In genomic region chr19:952680-953500, GRCh38 we compare ENCODE assay signal across 1 cellular context.
TF ChIP-seq lines count a peak whose summit lies in the region.

No MANE protein-coding gene starts in this region.

TF ChIP-seq in HEK293, 187 proteins besides CTCF, POLR2A, EP300 and RAD21 (continued from another document):
- no peak for TF ChIP-seq ZNF280D (tag by site-specific recombination; IDR thresholded peaks at IDR 0.05)
- no peak for TF ChIP-seq ZNF610 (tag by site-specific recombination; IDR thresholded peaks at IDR 0.05; ENCODE audit: borderline replicate concordance)
- TF ChIP-seq ZNF280C (tag by site-specific recombination; IDR thresholded peaks at IDR 0.05), result no peak
- TF ChIP-seq ZBTB20 (tag by site-specific recombination; IDR thresholded peaks at IDR 0.05), result no peak
- TF ChIP-seq ZNF155 (tag by site-specific recombination; IDR thresholded peaks at IDR 0.05), result no peak
- no peak for TF ChIP-seq ZBTB21 (tag by site-specific recombination; IDR thresholded peaks at IDR 0.05)
- TF ChIP-seq ZNF350 (tag by site-specific recombination; IDR thresholded peaks at IDR 0.05), result no peak
- no peak for TF ChIP-seq ZNF791 (tag by site-specific recombination; IDR thresholded peaks at IDR 0.05)
- no peak for TF ChIP-seq ZNF146 (tag by site-specific recombination; IDR thresholded peaks at IDR 0.05)
- no peak for TF ChIP-seq ZNF670 (tag by site-specific recombination; IDR thresholded peaks at IDR 0.05; ENCODE audit: low read depth)
- TF ChIP-seq PRDM2 (tag by site-specific recombination; IDR thresholded peaks at IDR 0.05; ENCODE audit: borderline replicate concordance), result no peak
- no peak for TF ChIP-seq ZNF473 (tag by site-specific recombination; IDR thresholded peaks at IDR 0.05)
- TF ChIP-seq ZNF623 (tag by site-specific recombination; IDR thresholded peaks at IDR 0.05), result no peak
- TF ChIP-seq ZEB2 (tag by site-specific recombination; IDR thresholded peaks at IDR 0.05), result no peak
- peak; percentile 98 for TF ChIP-seq GLIS1 (tag by site-specific recombination; IDR thresholded peaks at IDR 0.05)
- TF ChIP-seq ZNF37A (tag by site-specific recombination; IDR thresholded peaks at IDR 0.05), result no peak
- no peak for TF ChIP-seq ZNF354C (tag by site-specific recombination; IDR thresholded peaks at IDR 0.05; ENCODE audit: borderline replicate concordance, low read depth)
- TF ChIP-seq ZNF596 (tag by site-specific recombination; IDR thresholded peaks at IDR 0.05), result no peak
- no peak for TF ChIP-seq ZNF707 (tag by site-specific recombination; IDR thresholded peaks at IDR 0.05)
- no peak for TF ChIP-seq ZBTB8A (tag by site-specific recombination; IDR thresholded peaks at IDR 0.05)
- 0 out of 2 replicates have a peak, but pooled peaks have one; percentile 32 for TF ChIP-seq PRDM4 (tag by site-specific recombination; IDR thresholded peaks at IDR 0.05)
- peak; percentile 27 for TF ChIP-seq PATZ1 (tag by site-specific recombination; IDR thresholded peaks at IDR 0.05)
